ENCODE assay signal across 33 cellular contexts in the genomic region with DNA sequence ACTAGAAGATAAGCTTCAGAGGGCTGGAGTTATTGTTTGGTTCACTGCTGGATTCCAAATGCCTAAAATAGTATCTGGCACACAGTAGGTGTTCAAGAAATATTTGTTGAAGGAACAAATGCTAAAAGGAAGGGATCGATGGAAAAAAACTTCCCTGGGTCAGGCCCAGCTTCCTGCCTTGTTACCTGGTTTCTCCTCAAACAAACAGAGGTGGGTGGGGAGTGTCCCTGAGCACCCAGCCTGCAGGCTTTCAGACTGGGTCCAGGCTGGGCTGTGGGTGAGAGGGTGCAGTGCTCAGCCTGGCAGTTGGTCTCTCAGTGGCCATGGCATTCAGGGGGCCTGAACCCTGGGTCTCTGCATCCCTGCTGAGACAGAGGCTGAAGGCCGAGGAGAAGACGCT. TPM values are rescaled to one million over a fixed set of nuclear protein-coding genes. Genes with fewer than 3 reads are reported as not detected.
"Had no signal": no experiment of that assay in that cellular context is flagged by ENCODE, and none has a peak within 500 bp of the region (broad histone marks: within the 10 kb centered on the region; RNA-seq: fewer than 3 reads in every experiment).

No MANE protein-coding gene starts in this region.

- H3K9me3 ChIP-seq: gastrocnemius medialis, prostate gland, right atrium auricular region, testis, tibial artery had no signal

- FAIRE-seq: colon, keratinocyte had no signal

- H3K36me3 Mint-ChIP-seq: mesothelial cell of epicardium; naive thymus-derived CD4-positive, alpha-beta T cell; stimulated activated memory B cell treated with anti-CD40 and anti-IgM and Interleukin-4, amounts not matched to agents 10 μg/mL and 1 μg/mL and 100 μg/mL, for 72 hours; type B pancreatic cell had no signal

- H3K36me3 ChIP-seq: gastrocnemius medialis, prostate gland, right atrium auricular region, tibial artery had no signal

- H3K4me3 Mint-ChIP-seq: endodermal cell; mesothelial cell of epicardium; naive thymus-derived CD4-positive, alpha-beta T cell; stimulated activated memory B cell treated with anti-CD40 and anti-IgM and Interleukin-4, amounts not matched to agents 10 μg/mL and 1 μg/mL and 100 μg/mL, for 72 hours; type B pancreatic cell had no signal

- H3K4me1 Mint-ChIP-seq: naive thymus-derived CD4-positive, alpha-beta T cell; stimulated activated memory B cell treated with anti-CD40 and anti-IgM and Interleukin-4, amounts not matched to agents 10 μg/mL and 1 μg/mL and 100 μg/mL, for 72 hours had no signal

- DNase-seq: dorsolateral prefrontal cortex; effector CD8-positive, alpha-beta T cell; endodermal cell; foreskin fibroblast; gastrocnemius medialis; head of caudate nucleus; mesenchymal stem cell; naive thymus-derived CD4-positive, alpha-beta T cell; nucleus accumbens; stimulated activated CD4-positive, alpha-beta T cell treated with anti-CD3 and anti-CD28 coated beads, Interleukin-12 subunit alpha, Interleukin-12 subunit beta, amount 100 ng/mL, for 4 hours; stimulated activated CD4-positive, alpha-beta T cell treated with anti-CD3 and anti-CD28 coated beads, Interleukin-1b, Interleukin-23, amount 100 ng/mL, for 48 hours; stimulated activated CD4-positive, alpha-beta T cell treated with anti-CD3 and anti-CD28 coated beads, Interleukin-4, amount 100 ng/mL, for 4 hours; stimulated activated naive CD8-positive, alpha-beta T cell treated with anti-CD3 and anti-CD28 coated beads, Interleukin-15, Interleukin-2, amounts not matched to agents 100 U/mL and 50 U/mL, for 24 hours; substantia nigra; testis; tibial artery had no signal

- H3K4me3 ChIP-seq: dorsolateral prefrontal cortex, gastrocnemius medialis, prostate gland, right atrium auricular region, smooth muscle cell, testis, tibial artery had no signal

- H3K4me1 ChIP-seq: gastrocnemius medialis, prostate gland, tibial artery had no signal

- H3K9me3 Mint-ChIP-seq: endodermal cell; mesothelial cell of epicardium; naive thymus-derived CD4-positive, alpha-beta T cell; neural crest cell; stimulated activated memory B cell treated with anti-CD40 and anti-IgM and Interleukin-4, amounts not matched to agents 10 μg/mL and 1 μg/mL and 100 μg/mL, for 72 hours had no signal

- H3K27ac ChIP-seq: dorsolateral prefrontal cortex, epithelial cell of prostate, gastrocnemius medialis, prostate gland, right atrium auricular region, testis, tibial artery had no signal

- ATAC-seq: esophagus mucosa; gastrocnemius medialis; left lobe of liver; naive thymus-derived CD4-positive, alpha-beta T cell; sciatic nerve; stimulated activated memory B cell treated with anti-CD40 and anti-IgM and Interleukin-4, amounts not matched to agents 10 μg/mL and 1 μg/mL and 100 μg/mL, for 72 hours; stimulated activated naive CD8-positive, alpha-beta T cell treated with anti-CD3 and anti-CD28 coated beads, Interleukin-15, Interleukin-2, amounts not matched to agents 100 U/mL and 50 U/mL, for 24 hours had no signal

- H3K27ac Mint-ChIP-seq: endodermal cell; mesothelial cell of epicardium; naive thymus-derived CD4-positive, alpha-beta T cell; stimulated activated memory B cell treated with anti-CD40 and anti-IgM and Interleukin-4, amounts not matched to agents 10 μg/mL and 1 μg/mL and 100 μg/mL, for 72 hours; type B pancreatic cell had no signal

- H3K4me2 ChIP-seq: smooth muscle cell had no signal

- H3K27me3 ChIP-seq: right atrium auricular region, testis had no signal

RNA-seq across cellular contexts. Expression of gene STRA6, which starts 14.4 kb away (rescaled TPM):
- total RNA-seq: gastrocnemius medialis; left lobe of liver; naive thymus-derived CD4-positive, alpha-beta T cell had no signal
- polyA plus RNA-seq: keratinocyte; liver; naive thymus-derived CD4-positive, alpha-beta T cell had no signal

RNA-seq across cellular contexts. Expression of gene CCDC33, which starts 19.2 kb away (rescaled TPM):
- total RNA-seq: gastrocnemius medialis; glomerular endothelial cell; left lobe of liver; liver; lung microvascular endothelial cell; naive thymus-derived CD4-positive, alpha-beta T cell; osteocyte; right atrium auricular region; sciatic nerve had no signal
- polyA plus RNA-seq: keratinocyte; liver; naive thymus-derived CD4-positive, alpha-beta T cell had no signal

RNA-seq across cellular contexts. Expression of gene ISLR, which starts 43.4 kb away (rescaled TPM):
- total RNA-seq: lung microvascular endothelial cell; naive thymus-derived CD4-positive, alpha-beta T cell had no signal
- polyA plus RNA-seq: keratinocyte; naive thymus-derived CD4-positive, alpha-beta T cell had no signal
